ENCODE assay signal across 12 cellular contexts in genomic region chr2:142142595-142142994, GRCh38. TPM values are rescaled to one million over a fixed set of nuclear protein-coding genes. Genes with fewer than 3 reads are reported as not detected.
DNase-seq lines count a peak whose midpoint lies in the region; ATAC-seq and TF ChIP-seq lines count a peak whose summit lies in the region.
"Had no signal": no experiment of that assay in that cellular context is flagged by ENCODE, and none has a peak within 500 bp of the region (broad histone marks: within the 10 kb centered on the region; RNA-seq: fewer than 3 reads in every experiment).

No MANE protein-coding gene starts in this region.

- no peaks in the 10 kb centered on the region for H3K9me3 ChIP-seq in body of pancreas
- H3K9me3 ChIP-seq: HAP-1 had no signal

- H3K27me3 ChIP-seq in brain microvascular endothelial cell (replicated peaks) (no peaks in the 10 kb centered on the region), body of pancreas (no peaks in the 10 kb centered on the region)

- no peak for ATAC-seq in body of pancreas

- intact Hi-C loops in body of pancreas (cut with DNase I) = no loop called here

- no peaks in the 10 kb centered on the region for H3K36me3 ChIP-seq in brain microvascular endothelial cell (replicated peaks)
- no peaks in the 10 kb centered on the region for H3K36me3 ChIP-seq in body of pancreas (replicated peaks in 1 of 2; ENCODE audit: insufficient read depth in 1 of 2, low read depth in 2 of 2)
- H3K36me3 ChIP-seq: HAP-1 had no signal

- 67% methylated on average over 3 of the region's 3 CpGs for WGBS in body of pancreas, 2 donors

- H3K4me3 ChIP-seq in brain microvascular endothelial cell (ENCODE audit: low read depth, low read length) (no peak overlapping the region), body of pancreas (no peak overlapping the region)
- H3K4me3 ChIP-seq: HAP-1, PC-9, SK-N-MC had no signal

- no peaks in the 10 kb centered on the region for H3K4me1 ChIP-seq in body of pancreas

- H3K27ac ChIP-seq in brain microvascular endothelial cell = no peak overlapping the region
- H3K27ac ChIP-seq in body of pancreas = no peak overlapping the region
- H3K27ac ChIP-seq: PC-9, SK-N-MC had no signal

- TF ChIP-seq POLR2A in body of pancreas (IDR thresholded peaks at IDR 0.05) = no peak

- TF ChIP-seq CTCF in brain microvascular endothelial cell (IDR thresholded peaks at IDR 0.05; ENCODE audit: low read depth, low read length, missing control alignments) = no peak
- no peak for TF ChIP-seq CTCF in body of pancreas (IDR thresholded peaks at IDR 0.05)

- in situ Hi-C loops in brain microvascular endothelial cell (cut with HindIII; ENCODE audit: low pct_ligation_motif_present, low sequenced_read_pairs) = no loop called here

- peak; percentile 25 for DNase-seq in NCI-H1105 treated with DMSO at 0.1 percent for 48 hours (lab: John Stamatoyannopoulos, UW)
- DNase-seq in NCI-H1105 (lab: John Stamatoyannopoulos, UW) = no peak
- peak; percentile 20 for DNase-seq in NCI-H524 treated with DMSO at 0.1 percent for 48 hours (lab: John Stamatoyannopoulos, UW)
- DNase-seq in brain microvascular endothelial cell = peak; percentile 3
- peak; percentile 74 for DNase-seq in kidney tubule cell (ENCODE audit: low spot score)
- DNase-seq in NCI-H128 (lab: John Stamatoyannopoulos, UW; ENCODE audit: unreplicated experiment) = no peak
- DNase-seq in NK-92 (lab: John Stamatoyannopoulos, UW; ENCODE audit: unreplicated experiment) = no peak
- DNase-seq in body of pancreas = no peak
- DNase-seq: C1 segment of cervical spinal cord, PC-9 had no signal

RNA-seq across cellular contexts. Expression of gene LRP1B, which starts 11.8 kb away (rescaled TPM):
- total RNA-seq in body of pancreas = 1 to 10 TPM in 1 of 2 donors, under 1 TPM in 1; 0.52 to 3.0 TPM

Comparison
In these comparisons a context has a peak if more than half of its experiments do, and no peak if none do; other contexts are left out.
1. DNase-seq: peak in NCI-H1105 treated with DMSO at 0.1 percent for 48 hours (single experiment), NCI-H524 treated with DMSO at 0.1 percent for 48 hours (single experiment), brain microvascular endothelial cell (single experiment) and kidney tubule cell (single experiment); none in NCI-H1105 (single experiment), NCI-H128 (single experiment), NK-92 (single experiment) and body of pancreas (0 of 4).